In genomic region chr5:59152701-59153245, GRCh38 we compare ENCODE assay signal across 12 cellular contexts.
A peak's percentile ranks its signal among the peaks of the same experiment; 100 is the strongest.
DNase-seq lines count a peak whose midpoint lies in the region; ATAC-seq and TF ChIP-seq lines count a peak whose summit lies in the region.
"Had no signal": no experiment of that assay in that cellular context is flagged by ENCODE, and none has a peak within 500 bp of the region (broad histone marks: within the 10 kb centered on the region; RNA-seq: fewer than 3 reads in every experiment).

No MANE protein-coding gene starts in this region.

- no TSS peak for BruUV-seq in MCF 10A (replicated peaks; lab: Mats Ljungman, UMichigan)

- DNase-seq in activated T-cell treated with anti-CD3 and anti-CD28 coated beads, Interleukin-2, amount 50 U/mL, for 4 hours, result no peak
- DNase-seq in activated T-cell treated with anti-CD3 and anti-CD28 coated beads, Interleukin-2, amount 50 U/mL, for 1 hour, result no peak
- DNase-seq in activated T-helper 1 cell treated with anti-CD3 and anti-CD28 coated beads, Interleukin-12 subunit alpha, Interleukin-12 subunit beta, Interleukin-2, Interleukin-4 antibody, amounts not matched to agents 30 ng/mL and 10 ng/mL and 1 ng/mL, durations not matched to agents 14 hours and 24 hours and 36 hours (ENCODE audit: low spot score), result peak; percentile 14
- DNase-seq in smooth muscle cell of the brain vasculature (ENCODE audit: low read depth, low spot score) (peak; percentile 49), NCI-H2107 (lab: John Stamatoyannopoulos, UW) (no peak), Kasumi-1 (lab: John Stamatoyannopoulos, UW) (no peak), MCF 10A (ENCODE audit: unreplicated experiment) (no peak)
- DNase-seq: activated CD4-positive, CD25-positive, alpha-beta regulatory T cell; aorta; NCI-H2081 treated with DMSO at 0.1 percent for 48 hours; stimulated activated CD8-positive, alpha-beta memory T cell treated with anti-CD3 and anti-CD28 coated beads, Interleukin-4, amount 100 ng/mL, for 48 hours had no signal

- H3K4me3 Mint-ChIP-seq in activated T-cell treated with anti-CD3 and anti-CD28 coated beads, Interleukin-2, amount 50 U/mL, for 4 hours, result no peak overlapping the region
- peak overlapping the region; percentile 58 for H3K4me3 Mint-ChIP-seq in activated T-helper 1 cell treated with anti-CD3 and anti-CD28 coated beads, Interleukin-12 subunit alpha, Interleukin-12 subunit beta, Interleukin-2, Interleukin-4 antibody, amounts not matched to agents 30 ng/mL and 10 ng/mL and 1 ng/mL, durations not matched to agents 14 hours and 24 hours and 36 hours
- no peak overlapping the region for H3K4me3 Mint-ChIP-seq in MCF 10A (ENCODE audit: unreplicated experiment)

- POLR2A ChIA-PET in MCF 10A (lab: Yijun Ruan, JAX), result no interaction called here

- no peak for TF ChIP-seq CTCF in MCF 10A (IDR thresholded peaks at IDR 0.05; ENCODE audit: unreplicated experiment)

- H3K27ac Mint-ChIP-seq in activated T-helper 1 cell treated with anti-CD3 and anti-CD28 coated beads, Interleukin-12 subunit alpha, Interleukin-12 subunit beta, Interleukin-2, Interleukin-4 antibody, amounts not matched to agents 30 ng/mL and 10 ng/mL and 1 ng/mL, durations not matched to agents 14 hours and 24 hours and 36 hours, result no peak overlapping the region
- H3K27ac Mint-ChIP-seq in MCF 10A (ENCODE audit: low read depth, unreplicated experiment), result no peak overlapping the region

- H3K4me1 Mint-ChIP-seq in activated T-cell treated with anti-CD3 and anti-CD28 coated beads, Interleukin-2, amount 50 U/mL, for 4 hours (ENCODE audit: low read depth), result peaks cover 11% of the 10 kb centered on the region
- H3K4me1 Mint-ChIP-seq in activated T-helper 1 cell treated with anti-CD3 and anti-CD28 coated beads, Interleukin-12 subunit alpha, Interleukin-12 subunit beta, Interleukin-2, Interleukin-4 antibody, amounts not matched to agents 30 ng/mL and 10 ng/mL and 1 ng/mL, durations not matched to agents 14 hours and 24 hours and 36 hours (ENCODE audit: low read depth), result no peaks in the 10 kb centered on the region
- H3K4me1 Mint-ChIP-seq in MCF 10A (ENCODE audit: insufficient read depth, unreplicated experiment), result peaks cover 5% of the 10 kb centered on the region

- H3K36me3 Mint-ChIP-seq in activated T-cell treated with anti-CD3 and anti-CD28 coated beads, Interleukin-2, amount 50 U/mL, for 4 hours (ENCODE audit: insufficient read depth), result no peaks in the 10 kb centered on the region
- H3K36me3 Mint-ChIP-seq in activated T-helper 1 cell treated with anti-CD3 and anti-CD28 coated beads, Interleukin-12 subunit alpha, Interleukin-12 subunit beta, Interleukin-2, Interleukin-4 antibody, amounts not matched to agents 30 ng/mL and 10 ng/mL and 1 ng/mL, durations not matched to agents 14 hours and 24 hours and 36 hours (ENCODE audit: low read depth), result peaks cover 3% of the 10 kb centered on the region
- peaks cover 7% of the 10 kb centered on the region for H3K36me3 Mint-ChIP-seq in MCF 10A (ENCODE audit: insufficient read depth, unreplicated experiment)

- H3K9me3 Mint-ChIP-seq in activated T-cell treated with anti-CD3 and anti-CD28 coated beads, Interleukin-2, amount 50 U/mL, for 4 hours, result no peaks in the 10 kb centered on the region
- peaks cover 2% of the 10 kb centered on the region for H3K9me3 Mint-ChIP-seq in activated T-helper 1 cell treated with anti-CD3 and anti-CD28 coated beads, Interleukin-12 subunit alpha, Interleukin-12 subunit beta, Interleukin-2, Interleukin-4 antibody, amounts not matched to agents 30 ng/mL and 10 ng/mL and 1 ng/mL, durations not matched to agents 14 hours and 24 hours and 36 hours
- H3K9me3 Mint-ChIP-seq in MCF 10A (ENCODE audit: unreplicated experiment), result no peaks in the 10 kb centered on the region

- intact Hi-C loops in activated T-helper 1 cell treated with anti-CD3 and anti-CD28 coated beads, Interleukin-12 subunit alpha, Interleukin-12 subunit beta, Interleukin-2, Interleukin-4 antibody, amounts not matched to agents 30 ng/mL and 10 ng/mL and 1 ng/mL, durations not matched to agents 14 hours and 24 hours and 36 hours (cut with micrococcal nuclease), result loop anchor here (1.0 to 10.0 kb wide), 4 partner anchors 8 to 1978 kb away; partner anchors contain the start of gene GPBP1
- intact Hi-C loops in MCF 10A (cut with micrococcal nuclease), result no loop called here

- CTCF ChIA-PET in MCF 10A (lab: Yijun Ruan, JAX), result no interaction called here

- H3K27me3 Mint-ChIP-seq in activated T-cell treated with anti-CD3 and anti-CD28 coated beads, Interleukin-2, amount 50 U/mL, for 4 hours (ENCODE audit: low read depth), result no peaks in the 10 kb centered on the region
- H3K27me3 Mint-ChIP-seq in activated T-helper 1 cell treated with anti-CD3 and anti-CD28 coated beads, Interleukin-12 subunit alpha, Interleukin-12 subunit beta, Interleukin-2, Interleukin-4 antibody, amounts not matched to agents 30 ng/mL and 10 ng/mL and 1 ng/mL, durations not matched to agents 14 hours and 24 hours and 36 hours (ENCODE audit: insufficient read depth), result no peaks in the 10 kb centered on the region
- no peaks in the 10 kb centered on the region for H3K27me3 Mint-ChIP-seq in MCF 10A (ENCODE audit: insufficient read depth, unreplicated experiment)

- peak; percentile 73 to 81 for ATAC-seq in activated T-cell treated with anti-CD3 and anti-CD28 coated beads, Interleukin-2, amount 50 U/mL, for 4 hours
- peak; percentile 58 for ATAC-seq in HG03432 (IDR thresholded peaks at IDR 0.05; ENCODE audit: unreplicated experiment)

Comparison
In these comparisons a context has a peak if more than half of its experiments do, and no peak if none do; other contexts are left out.
1. DNase-seq: peak in activated T-helper 1 cell treated with anti-CD3 and anti-CD28 coated beads, Interleukin-12 subunit alpha, Interleukin-12 subunit beta, Interleukin-2, Interleukin-4 antibody, amounts not matched to agents 30 ng/mL and 10 ng/mL and 1 ng/mL, durations not matched to agents 14 hours and 24 hours and 36 hours (single experiment) and smooth muscle cell of the brain vasculature (single experiment); none in activated T-cell treated with anti-CD3 and anti-CD28 coated beads, Interleukin-2, amount 50 U/mL, for 4 hours (single experiment), activated T-cell treated with anti-CD3 and anti-CD28 coated beads, Interleukin-2, amount 50 U/mL, for 1 hour (single experiment), NCI-H2107 (single experiment), Kasumi-1 (0 of 2) and MCF 10A (single experiment).